In genomic region chr15:30956216-30956803, GRCh38 we compare ENCODE assay signal across 14 cellular contexts. TPM values are rescaled to one million over a fixed set of nuclear protein-coding genes. Genes with fewer than 3 reads are reported as not detected.
A peak's percentile ranks its signal among the peaks of the same experiment; 100 is the strongest.
DNase-seq lines count a peak whose midpoint lies in the region; ATAC-seq and TF ChIP-seq lines count a peak whose summit lies in the region.
"Had no signal": no experiment of that assay in that cellular context is flagged by ENCODE, and none has a peak within 500 bp of the region (broad histone marks: within the 10 kb centered on the region; RNA-seq: fewer than 3 reads in every experiment).

No MANE protein-coding gene starts in this region.

- no peak for TF ChIP-seq CTCF in hepatocyte (IDR thresholded peaks at IDR 0.05; ENCODE audit: poor library complexity)
- TF ChIP-seq CTCF in WERI-Rb-1 (IDR thresholded peaks at IDR 0.05; ENCODE audit: low read depth, low read length) = no peak
- no peak for TF ChIP-seq CTCF in transverse colon (IDR thresholded peaks at IDR 0.05)

- no peak overlapping the region for H3K4me3 Mint-ChIP-seq in activated naive CD4-positive, alpha-beta T cell treated with anti-CD3 and anti-CD28 coated beads, Interleukin-2, amount 50 U/mL, for 24 hours
- H3K4me3 Mint-ChIP-seq in activated T-helper 17 cell treated with anti-CD3 and anti-CD28 coated beads, Interleukin-2, amount 50 U/mL, for 72 hours = no peak overlapping the region

- H3K79me2 ChIP-seq in hepatocyte = no peaks in the 10 kb centered on the region

- ATAC-seq in activated T-helper 17 cell treated with anti-CD3 and anti-CD28 coated beads, Interleukin-2, amount 50 U/mL, for 72 hours (replicated peaks) = no peak
- no peak for ATAC-seq in HG02678 (IDR thresholded peaks at IDR 0.05; ENCODE audit: unreplicated experiment)

- H3K4me2 ChIP-seq in hepatocyte = no peak overlapping the region

- H3K4me3 ChIP-seq in hepatocyte = no peak overlapping the region
- H3K4me3 ChIP-seq in WERI-Rb-1 (ENCODE audit: low read depth, low read length) = no peak overlapping the region
- no peak overlapping the region for H3K4me3 ChIP-seq in transverse colon

- no peak overlapping the region for H2AFZ ChIP-seq in hepatocyte

- no peaks in the 10 kb centered on the region for H3K27me3 Mint-ChIP-seq in activated naive CD4-positive, alpha-beta T cell treated with anti-CD3 and anti-CD28 coated beads, Interleukin-2, amount 50 U/mL, for 24 hours
- no peaks in the 10 kb centered on the region for H3K27me3 Mint-ChIP-seq in activated T-helper 17 cell treated with anti-CD3 and anti-CD28 coated beads, Interleukin-2, amount 50 U/mL, for 72 hours

- H3K9me3 Mint-ChIP-seq in activated naive CD4-positive, alpha-beta T cell treated with anti-CD3 and anti-CD28 coated beads, Interleukin-2, amount 50 U/mL, for 24 hours = no peaks in the 10 kb centered on the region
- H3K9me3 Mint-ChIP-seq in activated T-helper 17 cell treated with anti-CD3 and anti-CD28 coated beads, Interleukin-2, amount 50 U/mL, for 72 hours = no peaks in the 10 kb centered on the region

- no peaks in the 10 kb centered on the region for H3K27me3 ChIP-seq in hepatocyte
- no peaks in the 10 kb centered on the region for H3K27me3 ChIP-seq in WERI-Rb-1 (ENCODE audit: insufficient read depth, low read depth, severe bottlenecking)
- no peaks in the 10 kb centered on the region for H3K27me3 ChIP-seq in transverse colon

- H3K4me1 Mint-ChIP-seq in activated naive CD4-positive, alpha-beta T cell treated with anti-CD3 and anti-CD28 coated beads, Interleukin-2, amount 50 U/mL, for 24 hours = peaks cover 7% of the 10 kb centered on the region
- H3K4me1 Mint-ChIP-seq in activated T-helper 17 cell treated with anti-CD3 and anti-CD28 coated beads, Interleukin-2, amount 50 U/mL, for 72 hours = no peaks in the 10 kb centered on the region

- no peaks in the 10 kb centered on the region for H3K9me2 ChIP-seq in hepatocyte (replicated peaks; ENCODE audit: insufficient read depth)

- H3K27ac Mint-ChIP-seq in activated naive CD4-positive, alpha-beta T cell treated with anti-CD3 and anti-CD28 coated beads, Interleukin-2, amount 50 U/mL, for 24 hours = peak overlapping the region; percentile 15
- peak overlapping the region; percentile 10 for H3K27ac Mint-ChIP-seq in activated T-helper 17 cell treated with anti-CD3 and anti-CD28 coated beads, Interleukin-2, amount 50 U/mL, for 72 hours

- no peak for DNase-seq in activated naive CD4-positive, alpha-beta T cell treated with Interleukin-2 at 50 U/mL for 16 hours
- DNase-seq in hepatocyte (ENCODE audit: low spot score) = peak; percentile 12
- no peak for DNase-seq in AML-193 (lab: John Stamatoyannopoulos, UW)
- no peak for DNase-seq in WERI-Rb-1
- DNase-seq in transverse colon = no peak
- DNase-seq: aorta; DMS79; NCI-H1417; NCI-H524; occipital lobe; stimulated activated CD4-positive, alpha-beta T cell treated with anti-CD3 and anti-CD28 coated beads, Interleukin-12 subunit alpha, Interleukin-12 subunit beta, amount 100 ng/mL, for 4 hours had no signal

- H3K27ac ChIP-seq in hepatocyte = no peak overlapping the region
- H3K27ac ChIP-seq in WERI-Rb-1 = no peak overlapping the region
- no peak overlapping the region for H3K27ac ChIP-seq in transverse colon

- intact Hi-C loops in transverse colon (cut with DNase I; ENCODE audit: low total_unique reads) = no loop called here

- H3K36me3 ChIP-seq in hepatocyte (replicated peaks; ENCODE audit: insufficient read depth, low read depth) (peaks cover 5% of the 10 kb centered on the region), WERI-Rb-1 (peaks cover 73% of the 10 kb centered on the region), transverse colon (peaks cover 0 to 68% (median 28%) of the 10 kb centered on the region in 4 donors)

- in situ Hi-C loops in transverse colon (cut with MboI; ENCODE audit: low pct_ligation_motif_present in 1 of 4, low pct_unique_long_range_greater_than_20kb in 1 of 4, low sequenced_read_pairs in 3 of 4) = no loop called here

- TF ChIP-seq EP300 in transverse colon (IDR thresholded peaks at IDR 0.05; ENCODE audit: low read depth) = no peak

- no peak for TF ChIP-seq POLR2A in transverse colon (IDR thresholded peaks at IDR 0.05)

- 78% methylated on average over 3 of the region's 3 CpGs for WGBS in hepatocyte (ENCODE audit: low lambda C conversion rate, missing lambda C conversion rate)
- WGBS in transverse colon (ENCODE audit: low coverage in 1 of 2), 2 donors = 85 to 90% methylated on average over 3 of the region's 3 CpGs

- H3K4me1 ChIP-seq in hepatocyte (ENCODE audit: insufficient read depth) = no peaks in the 10 kb centered on the region
- no peaks in the 10 kb centered on the region for H3K4me1 ChIP-seq in transverse colon

- H4K20me1 ChIP-seq in hepatocyte (ENCODE audit: insufficient read depth, poor library complexity, severe bottlenecking) = no peaks in the 10 kb centered on the region

- peaks cover 32% of the 10 kb centered on the region for H3K36me3 Mint-ChIP-seq in activated naive CD4-positive, alpha-beta T cell treated with anti-CD3 and anti-CD28 coated beads, Interleukin-2, amount 50 U/mL, for 24 hours
- H3K36me3 Mint-ChIP-seq in activated T-helper 17 cell treated with anti-CD3 and anti-CD28 coated beads, Interleukin-2, amount 50 U/mL, for 72 hours (ENCODE audit: low read depth) = peaks cover 98% of the 10 kb centered on the region

- H3K9me3 ChIP-seq in hepatocyte (ENCODE audit: low read depth) (no peaks in the 10 kb centered on the region), WERI-Rb-1 (ENCODE audit: severe bottlenecking) (no peaks in the 10 kb centered on the region), transverse colon (no peaks in the 10 kb centered on the region)

RNA-seq across cellular contexts. Expression of gene MTMR10, which starts 35.1 kb away (rescaled TPM):
- 10 to 100 TPM in 1 of 2 donors, 1 to 10 TPM in 1; 9.9 to 10.6 TPM for total RNA-seq in activated T-helper 17 cell treated with anti-CD3 and anti-CD28 coated beads, Interleukin-2, amount 50 U/mL, for 72 hours
- total RNA-seq in hepatocyte (15.3 and 19.6 TPM in 2 replicates), transverse colon (10 to 100 TPM; 11.1 to 40.8 (median 32.7) TPM)
- 7.9 and 10.3 TPM in 2 replicates for polyA plus RNA-seq in hepatocyte

RNA-seq across cellular contexts. Expression of gene FAN1, which starts 52.6 kb away (rescaled TPM):
- total RNA-seq in activated T-helper 17 cell treated with anti-CD3 and anti-CD28 coated beads, Interleukin-2, amount 50 U/mL, for 72 hours = 10 to 100 TPM; 15.9 to 17.8 TPM
- total RNA-seq in hepatocyte = 18.5 and 19.2 TPM in 2 replicates
- 8.3 and 10.4 TPM in 2 replicates for polyA plus RNA-seq in hepatocyte
- total RNA-seq in transverse colon = 10 to 100 TPM in 3 of 4 donors, 1 to 10 TPM in 1; 8.6 to 34.8 (median 16.9) TPM
